6 cellular contexts compared by ENCODE assay signal in genomic region chr9:127949827-127950512, GRCh38. TPM values are rescaled to one million over a fixed set of nuclear protein-coding genes. Genes with fewer than 3 reads are reported as not detected.
DNase-seq lines count a peak whose midpoint lies in the region; ATAC-seq and TF ChIP-seq lines count a peak whose summit lies in the region.

No MANE protein-coding gene starts in this region.

- BruUV-seq in Panc1 (replicated peaks; lab: Mats Ljungman, UMichigan): no TSS peak

- H3K36me3 ChIP-seq in Panc1 (ENCODE audit: control insufficient read depth, insufficient read depth, low read length) (no peaks in the 10 kb centered on the region), ectodermal cell (ENCODE audit: control insufficient read depth, insufficient read depth, low read length) (no peaks in the 10 kb centered on the region), trophoblast cell (ENCODE audit: control insufficient read depth in 1 of 2, insufficient read depth in 2 of 2, low read length in 2 of 2) (peaks cover 34 to 36% of the 10 kb centered on the region in 2 experiments)

- no peak overlapping the region for H2BK12ac ChIP-seq in trophoblast cell (ENCODE audit: low read length)

- in situ Hi-C loops in Panc1 (cut with HindIII; ENCODE audit: low pct_unique_long_range_greater_than_20kb, low sequenced_read_pairs): loop anchor here (25.0 kb wide), 1 partner anchor 137 kb away; no protein-coding TSS in a partner anchor
- in situ Hi-C loops in GM13977 (cut with MboI; ENCODE audit: low pct_unique_long_range_greater_than_20kb, low sequenced_read_pairs, unreplicated experiment): no loop called here

- no peak overlapping the region for H4K8ac ChIP-seq in trophoblast cell (ENCODE audit: low read depth, low read length)

- intact Hi-C loops in Panc1 (cut with micrococcal nuclease; ENCODE audit: unreplicated experiment): no loop called here

- H3K4me3 ChIP-seq in Panc1 (ENCODE audit: low read depth in 2 of 2, low read length in 2 of 2) (no peak overlapping the region), ectodermal cell (ENCODE audit: insufficient read depth, low read depth, low read length) (no peak overlapping the region), trophoblast cell (ENCODE audit: low read depth, low read length) (no peak overlapping the region)

- ATAC-seq in Panc1 (no peak), left lobe of liver (no peak)

- peak overlapping the region; percentile 40 for H3K18ac ChIP-seq in trophoblast cell (ENCODE audit: low read length)

- DNase-seq in Panc1 (ENCODE audit: low read depth, low spot score) (no peak), trophoblast cell (no peak), SW 1271 (lab: John Stamatoyannopoulos, UW) (no peak), left lobe of liver (ENCODE audit: low spot score) (no peak), GM13977 (ENCODE audit: low spot score) (no peak)

- no peak overlapping the region for H3K9ac ChIP-seq in trophoblast cell (ENCODE audit: low read length)

- H3K79me2 ChIP-seq in trophoblast cell (ENCODE audit: control insufficient read depth, insufficient read depth, low read length, poor library complexity): peaks cover 8% of the 10 kb centered on the region

- CTCF ChIA-PET in Panc1 (lab: Charles Lee): interaction anchor here (0.9 kb wide), 1 partner anchor 27 kb away, joined by 5 read pairs; no protein-coding TSS in a partner anchor

- WGBS in ectodermal cell, 2 experiments: 91 to 93% methylated on average over 17 of the region's 17 CpGs
- no CpG with 5 or more reads among the region's 17 CpGs for WGBS in trophoblast cell (ENCODE audit: extremely low coverage, insufficient coverage, insufficient read length)

- POLR2A ChIA-PET in Panc1 (lab: Charles Lee): no interaction called here

- no peak overlapping the region for H4K12ac ChIP-seq in trophoblast cell (ENCODE audit: low read depth, low read length)

- no peaks in the 10 kb centered on the region for H3K79me1 ChIP-seq in trophoblast cell (ENCODE audit: low read length)

- no peak overlapping the region for H2AK5ac ChIP-seq in trophoblast cell (ENCODE audit: low read length)

- H2BK120ac ChIP-seq in trophoblast cell (ENCODE audit: insufficient read depth, low read length, poor library complexity): no peak overlapping the region

- H3K9me3 ChIP-seq in Panc1 (ENCODE audit: control insufficient read depth, insufficient read depth, low read depth, low read length): no peaks in the 10 kb centered on the region
- no peaks in the 10 kb centered on the region for H3K9me3 ChIP-seq in ectodermal cell (ENCODE audit: control insufficient read depth, low read length)
- H3K9me3 ChIP-seq in trophoblast cell (ENCODE audit: insufficient read depth, low read depth, low read length): no peaks in the 10 kb centered on the region

- no peak for TF ChIP-seq CTCF in Panc1 (IDR thresholded peaks at IDR 0.05)
- no peak for TF ChIP-seq CTCF in GM13977 (IDR thresholded peaks at IDR 0.05; ENCODE audit: extremely low read depth, insufficient read depth, missing control alignments)

- H3K4me2 ChIP-seq in trophoblast cell (ENCODE audit: low read length): no peak overlapping the region

- no peak overlapping the region for H3K4ac ChIP-seq in trophoblast cell (ENCODE audit: low read depth, low read length)

- peak overlapping the region; percentile 68 for H3K27ac ChIP-seq in Panc1 (ENCODE audit: low read length)
- H3K27ac ChIP-seq in ectodermal cell (ENCODE audit: insufficient read depth, low read depth, low read length, poor library complexity, severe bottlenecking): peak overlapping the region; percentile 74
- H3K27ac ChIP-seq in trophoblast cell (ENCODE audit: low read depth, low read length): no peak overlapping the region

- no peaks in the 10 kb centered on the region for H3K27me3 ChIP-seq in Panc1 (ENCODE audit: control insufficient read depth, insufficient read depth, low read length)
- no peaks in the 10 kb centered on the region for H3K27me3 ChIP-seq in ectodermal cell (ENCODE audit: control insufficient read depth, insufficient read depth, low read length, poor library complexity, severe bottlenecking)
- no peaks in the 10 kb centered on the region for H3K27me3 ChIP-seq in trophoblast cell (ENCODE audit: insufficient read depth, low read length)

- no peak overlapping the region for H2BK5ac ChIP-seq in trophoblast cell (ENCODE audit: low read depth, low read length, poor library complexity)

- H2AFZ ChIP-seq in trophoblast cell (ENCODE audit: insufficient read depth, low read length, poor library complexity): no peak overlapping the region

- H4K91ac ChIP-seq in trophoblast cell (ENCODE audit: low read depth, low read length): no peak overlapping the region

- H3K4me1 ChIP-seq in Panc1 (ENCODE audit: control insufficient read depth, insufficient read depth, low read length): peaks cover 88% of the 10 kb centered on the region
- H3K4me1 ChIP-seq in ectodermal cell (ENCODE audit: control insufficient read depth, insufficient read depth, low read length): peaks cover 9% of the 10 kb centered on the region
- peaks cover 0 to 4% of the 10 kb centered on the region in 2 experiments for H3K4me1 ChIP-seq in trophoblast cell (ENCODE audit: control insufficient read depth in 1 of 2, insufficient read depth in 2 of 2, low read length in 2 of 2)

- no peak overlapping the region for H3K14ac ChIP-seq in trophoblast cell (ENCODE audit: low read length)

- no peak overlapping the region for H3K23ac ChIP-seq in trophoblast cell (ENCODE audit: low read length)

RNA-seq across cellular contexts. Expression of gene DPM2, which starts 12.3 kb away (rescaled TPM):
- total RNA-seq in Panc1 (2021; ENCODE audit: unreplicated experiment) (58.7 TPM), left lobe of liver (12.4 TPM)
- 51.1 TPM for polyA plus RNA-seq in Panc1 (2012; ENCODE audit: insufficient read length)
- 39.8 TPM for polyA plus RNA-seq in ectodermal cell (2013, experiment 1 of 4)
- polyA plus RNA-seq in ectodermal cell (2013, experiment 2 of 4): 38.0 TPM
- polyA plus RNA-seq in ectodermal cell (2013, experiment 3 of 4): 27.9 TPM
- 34.1 TPM for polyA plus RNA-seq in ectodermal cell (2013, experiment 4 of 4)
- 27.7 and 31.0 TPM in 2 replicates for polyA plus RNA-seq in trophoblast cell (2013)

RNA-seq across cellular contexts. Expression of gene PIP5KL1, which starts 19.4 kb away (rescaled TPM):
- 7.8 TPM for total RNA-seq in Panc1 (2021; ENCODE audit: unreplicated experiment)
- polyA plus RNA-seq in Panc1 (2012; ENCODE audit: insufficient read length): 10.9 TPM
- 3.6 TPM for polyA plus RNA-seq in ectodermal cell (2013, experiment 1 of 4)
- polyA plus RNA-seq in ectodermal cell (2013, experiment 2 of 4): 4.1 TPM
- 3.8 TPM for polyA plus RNA-seq in ectodermal cell (2013, experiment 3 of 4)
- polyA plus RNA-seq in ectodermal cell (2013, experiment 4 of 4): 6.3 TPM
- polyA plus RNA-seq in trophoblast cell (2013): 2.9 and 3.3 TPM in 2 replicates
- 0.40 TPM for total RNA-seq in left lobe of liver

RNA-seq across cellular contexts. Expression of gene EEIG1, which starts 30.8 kb away (rescaled TPM):
- total RNA-seq in Panc1 (2021; ENCODE audit: unreplicated experiment) (361 TPM), left lobe of liver (42.5 TPM)
- polyA plus RNA-seq in Panc1 (2012; ENCODE audit: insufficient read length): 215 TPM
- 24.3 TPM for polyA plus RNA-seq in ectodermal cell (2013, experiment 1 of 4)
- 21.6 TPM for polyA plus RNA-seq in ectodermal cell (2013, experiment 2 of 4)
- polyA plus RNA-seq in ectodermal cell (2013, experiment 3 of 4): 16.7 TPM
- polyA plus RNA-seq in ectodermal cell (2013, experiment 4 of 4): 19.1 TPM
- 131 and 139 TPM in 2 replicates for polyA plus RNA-seq in trophoblast cell (2013)

RNA-seq across cellular contexts. Expression of gene ST6GALNAC4, which starts 33.1 kb away (rescaled TPM):
- total RNA-seq in Panc1 (2021; ENCODE audit: unreplicated experiment): 38.0 TPM
- 69.5 TPM for polyA plus RNA-seq in Panc1 (2012; ENCODE audit: insufficient read length)
- polyA plus RNA-seq in ectodermal cell (2013, experiment 1 of 4): 8.7 TPM
- 8.1 TPM for polyA plus RNA-seq in ectodermal cell (2013, experiment 2 of 4)
- polyA plus RNA-seq in ectodermal cell (2013, experiment 3 of 4): 10.3 TPM
- polyA plus RNA-seq in ectodermal cell (2013, experiment 4 of 4): 10.7 TPM
- 5.3 and 5.4 TPM in 2 replicates for polyA plus RNA-seq in trophoblast cell (2013)
- 5.9 TPM for total RNA-seq in left lobe of liver

RNA-seq across cellular contexts. Expression of gene ST6GALNAC6, which starts 50.6 kb away (rescaled TPM):
- total RNA-seq in Panc1 (2021; ENCODE audit: unreplicated experiment): 50.2 TPM
- 98.1 TPM for polyA plus RNA-seq in Panc1 (2012; ENCODE audit: insufficient read length)
- 33.3 TPM for polyA plus RNA-seq in ectodermal cell (2013, experiment 1 of 4)
- polyA plus RNA-seq in ectodermal cell (2013, experiment 2 of 4): 31.3 TPM
- 26.3 TPM for polyA plus RNA-seq in ectodermal cell (2013, experiment 3 of 4)
- 29.3 TPM for polyA plus RNA-seq in ectodermal cell (2013, experiment 4 of 4)
- polyA plus RNA-seq in trophoblast cell (2013): 9.1 and 10.5 TPM in 2 replicates
- 35.2 TPM for total RNA-seq in left lobe of liver
